Comparison of ENCODE assay signal across 19 cellular contexts in the genomic region with DNA sequence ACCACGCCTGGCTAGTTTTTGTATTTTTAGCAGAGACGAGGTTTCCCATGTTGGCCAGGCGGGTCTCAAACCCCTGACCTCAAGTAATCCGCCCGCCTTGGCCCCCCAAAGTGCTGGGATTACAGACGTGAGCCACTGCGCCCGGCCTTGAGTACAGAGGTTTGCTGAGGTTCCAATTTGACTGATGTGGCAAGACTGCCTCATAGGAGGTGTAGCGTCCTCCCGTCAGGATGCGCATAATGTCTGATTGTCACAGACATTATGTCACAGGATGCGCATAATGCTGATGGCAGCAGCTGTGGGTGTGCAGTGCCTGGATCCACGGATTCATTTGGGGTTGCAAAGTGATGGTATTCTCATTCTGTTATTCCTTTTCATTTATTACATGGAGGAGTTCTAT.
"Had no signal": no experiment of that assay in that cellular context is flagged by ENCODE, and none has a peak within 500 bp of the region (broad histone marks: within the 10 kb centered on the region; RNA-seq: fewer than 3 reads in every experiment).

No MANE protein-coding gene starts in this region.

- H3K36me3 ChIP-seq: left lung, neutrophil, ovary, stomach, upper lobe of left lung had no signal

- H3K27ac ChIP-seq: left lung, neutrophil, ovary, psoas muscle, stomach, upper lobe of left lung had no signal

- H3K4me1 ChIP-seq: psoas muscle had no signal

- DNase-seq: activated CD4-positive, alpha-beta T cell treated with anti-CD3 and anti-CD28 coated beads for 1 hour; activated CD4-positive, alpha-beta T cell treated with anti-CD3 and anti-CD28 coated beads, Interleukin-2, amount 50 U/mL, for 1 hour; activated naive CD4-positive, alpha-beta T cell treated with Interleukin-2 at 50 U/mL for 16 hours; activated T-cell treated with anti-CD3 and anti-CD28 coated beads, Interleukin-2, amount 50 U/mL, for 1 hour; amygdala; cerebellar nuclear complex; cortex of kidney; erythroblast; foreskin fibroblast; kidney glomerular epithelial cell; left lung; midbrain; right cardiac atrium; stimulated activated CD4-positive, alpha-beta T cell treated with anti-CD3 and anti-CD28 coated beads, Interleukin-2, amount 100 ng/mL, for 24 hours; upper lobe of left lung had no signal

- H3K9me3 ChIP-seq: left lung, neutrophil, ovary, psoas muscle, stomach, upper lobe of left lung had no signal

- H3K4me3 ChIP-seq: left lung, ovary, psoas muscle, stomach, upper lobe of left lung had no signal

- H3K27me3 ChIP-seq: ovary, stomach, upper lobe of left lung had no signal
